16 cellular contexts compared by ENCODE assay signal in genomic region chr4:145446184-145446583, GRCh38. TPM values are rescaled to one million over a fixed set of nuclear protein-coding genes. Genes with fewer than 3 reads are reported as not detected.
DNase-seq lines count a peak whose midpoint lies in the region; ATAC-seq and TF ChIP-seq lines count a peak whose summit lies in the region.
"Had no signal": no experiment of that assay in that cellular context is flagged by ENCODE, and none has a peak within 500 bp of the region (broad histone marks: within the 10 kb centered on the region; RNA-seq: fewer than 3 reads in every experiment).

No MANE protein-coding gene starts in this region.

- H3K9me3 Mint-ChIP-seq in Calu3 (ENCODE audit: low read depth, unreplicated experiment) = no peaks in the 10 kb centered on the region
- H3K9me3 Mint-ChIP-seq: activated naive CD4-positive, alpha-beta T cell treated with anti-CD3 and anti-CD28 coated beads, Interleukin-2, amount 10 ng/mL, durations not matched to agents 7 days and 5 days had no signal

- no peaks in the 10 kb centered on the region for H3K27me3 Mint-ChIP-seq in Calu3 (ENCODE audit: unreplicated experiment)
- H3K27me3 Mint-ChIP-seq: activated naive CD4-positive, alpha-beta T cell treated with anti-CD3 and anti-CD28 coated beads, Interleukin-2, amount 10 ng/mL, durations not matched to agents 7 days and 5 days had no signal

- intact Hi-C loops in Calu3 (cut with micrococcal nuclease; ENCODE audit: unreplicated experiment) = no loop called here

- no peak overlapping the region for H3K4me3 Mint-ChIP-seq in Calu3 (ENCODE audit: low read depth, unreplicated experiment)
- H3K4me3 Mint-ChIP-seq: activated naive CD4-positive, alpha-beta T cell treated with anti-CD3 and anti-CD28 coated beads, Interleukin-2, amount 10 ng/mL, durations not matched to agents 7 days and 5 days; CD4-positive, CD25-positive, alpha-beta regulatory T cell; GM23338 had no signal

- H3K4me1 Mint-ChIP-seq in Calu3 (ENCODE audit: low read depth, unreplicated experiment) = no peaks in the 10 kb centered on the region
- H3K4me1 Mint-ChIP-seq: activated naive CD4-positive, alpha-beta T cell treated with anti-CD3 and anti-CD28 coated beads, Interleukin-2, amount 10 ng/mL, durations not matched to agents 7 days and 5 days; CD4-positive, CD25-positive, alpha-beta regulatory T cell; GM23338 had no signal

- no peaks in the 10 kb centered on the region for H3K36me3 Mint-ChIP-seq in Calu3 (ENCODE audit: insufficient read depth, unreplicated experiment)
- H3K36me3 Mint-ChIP-seq: activated naive CD4-positive, alpha-beta T cell treated with anti-CD3 and anti-CD28 coated beads, Interleukin-2, amount 10 ng/mL, durations not matched to agents 7 days and 5 days; CD4-positive, CD25-positive, alpha-beta regulatory T cell had no signal

- TF ChIP-seq CTCF in Calu3 (IDR thresholded peaks at IDR 0.05; ENCODE audit: unreplicated experiment) = no peak

- CTCF ChIA-PET in Calu3 (lab: Charles Lee) = no interaction called here

- no peak overlapping the region for H3K27ac Mint-ChIP-seq in Calu3 (ENCODE audit: unreplicated experiment)
- H3K27ac Mint-ChIP-seq: activated naive CD4-positive, alpha-beta T cell treated with anti-CD3 and anti-CD28 coated beads, Interleukin-2, amount 10 ng/mL, durations not matched to agents 7 days and 5 days; GM23338 had no signal

- peak; percentile 68 for ATAC-seq in GM18508 (IDR thresholded peaks at IDR 0.05; ENCODE audit: insufficient read depth, unreplicated experiment)
- ATAC-seq in GM19438 (IDR thresholded peaks at IDR 0.05; ENCODE audit: low read depth, unreplicated experiment) = peak; percentile 98
- ATAC-seq in HG02763 (IDR thresholded peaks at IDR 0.05; ENCODE audit: unreplicated experiment) = peak; percentile 79
- peak; percentile 96 for ATAC-seq in HG03354 (IDR thresholded peaks at IDR 0.05; ENCODE audit: poor library complexity, severe bottlenecking, unreplicated experiment)
- ATAC-seq: GM23338 had no signal

- no TSS peak for BruUV-seq in Calu3 (replicated peaks; lab: Mats Ljungman, UMichigan)

- DNase-seq in Calu3 (no peak), NCI-H1105 (lab: John Stamatoyannopoulos, UW) (no peak), cerebellum (ENCODE audit: low spot score) (no peak), COLO829 (ENCODE audit: low spot score) (no peak)
- DNase-seq: activated CD4-positive, alpha-beta T cell treated with anti-CD3 and anti-CD28 coated beads for 48 hours; activated naive CD4-positive, alpha-beta T cell treated with anti-CD3 and anti-CD28 coated beads, Interleukin-2, amount 10 ng/mL, durations not matched to agents 7 days and 5 days; CD4-positive, CD25-positive, alpha-beta regulatory T cell; DND-41; foreskin fibroblast; NCI-H1694; NCI-H510A had no signal

RNA-seq across cellular contexts. Expression of gene SMAD1, which starts 35.5 kb away (rescaled TPM):
- total RNA-seq in Calu3 (2022) (15.3 and 19.3 TPM in 2 replicates), cerebellum (33.7 TPM)
